In genomic region chr1:89971600-89971999, GRCh38 we compare ENCODE assay signal across 15 cellular contexts. TPM values are rescaled to one million over a fixed set of nuclear protein-coding genes. Genes with fewer than 3 reads are reported as not detected.
DNase-seq lines count a peak whose midpoint lies in the region; ATAC-seq and TF ChIP-seq lines count a peak whose summit lies in the region.
"Had no signal": no experiment of that assay in that cellular context is flagged by ENCODE, and none has a peak within 500 bp of the region (broad histone marks: within the 10 kb centered on the region; RNA-seq: fewer than 3 reads in every experiment).

No MANE protein-coding gene starts in this region.

- in situ Hi-C loops in transverse colon (cut with MboI; ENCODE audit: low pct_ligation_motif_present in 1 of 4, low pct_unique_long_range_greater_than_20kb in 1 of 4, low sequenced_read_pairs in 3 of 4), result no loop called here

- no peak for TF ChIP-seq EP300 in transverse colon (IDR thresholded peaks at IDR 0.05; ENCODE audit: low read depth)

- peaks cover 7% of the 10 kb centered on the region for H3K4me1 Mint-ChIP-seq in stimulated activated naive CD8-positive, alpha-beta T cell treated with anti-CD3 and anti-CD28 coated beads, Interleukin-15, amount 100 ng/mL, for 72 hours
- no peaks in the 10 kb centered on the region for H3K4me1 Mint-ChIP-seq in CD8-positive, alpha-beta memory T cell

- no peaks in the 10 kb centered on the region for H4K20me1 ChIP-seq in OCI-LY3 (ENCODE audit: insufficient read depth, low read length)

- H3K79me2 ChIP-seq in OCI-LY3 (ENCODE audit: low read length), result no peaks in the 10 kb centered on the region

- no peak overlapping the region for H3K9ac ChIP-seq in OCI-LY3 (ENCODE audit: low read length)

- no peak for DNase-seq in stimulated activated naive CD8-positive, alpha-beta T cell treated with anti-CD3 and anti-CD28 coated beads, Interleukin-15, amount 100 ng/mL, for 72 hours
- DNase-seq in stimulated activated naive CD8-positive, alpha-beta T cell treated with anti-CD3 and anti-CD28 coated beads, Interleukin-15, Interleukin-2, amounts not matched to agents 100 U/mL and 50 U/mL, for 24 hours, result no peak
- no peak for DNase-seq in transverse colon
- no peak for DNase-seq in mucosa of gallbladder (ENCODE audit: low spot score)
- no peak for DNase-seq in CD8-positive, alpha-beta memory T cell
- DNase-seq in effector CD4-positive, alpha-beta T cell, result no peak
- DNase-seq: activated CD8-positive, alpha-beta T cell treated with anti-CD3 and anti-CD28 coated beads, Interleukin-2, amount 10 ng/mL, durations not matched to agents 7 days and 5 days; activated naive CD8-positive, alpha-beta T cell treated with anti-CD3 and anti-CD28 coated beads, Interleukin-2, amount 10 ng/mL, durations not matched to agents 7 days and 5 days; natural killer cell; NCI-H2171; sigmoid colon; T-helper 1 cell; upper lobe of right lung had no signal

- H3K4me1 ChIP-seq in OCI-LY3 (ENCODE audit: low read length), result peaks cover 35% of the 10 kb centered on the region
- peaks cover 0 to 9% (median 2%) of the 10 kb centered on the region in 4 donors for H3K4me1 ChIP-seq in transverse colon
- H3K4me1 ChIP-seq in CD8-positive, alpha-beta memory T cell (ENCODE audit: insufficient read depth, low read length), result no peaks in the 10 kb centered on the region

- no peaks in the 10 kb centered on the region for H3K9me3 ChIP-seq in OCI-LY3 (ENCODE audit: insufficient read depth, low read length)
- no peaks in the 10 kb centered on the region for H3K9me3 ChIP-seq in transverse colon
- no peaks in the 10 kb centered on the region for H3K9me3 ChIP-seq in CD8-positive, alpha-beta memory T cell (ENCODE audit: low read length)
- H3K9me3 ChIP-seq: sigmoid colon, upper lobe of right lung had no signal

- WGBS in transverse colon (ENCODE audit: low coverage in 1 of 2), 2 donors, result 39% methylated on average over 1 of the region's 1 CpG; no CpG with 5 or more reads in 1 of the 2 donors

- peak; percentile 42 for ATAC-seq in stimulated activated naive CD8-positive, alpha-beta T cell treated with anti-CD3 and anti-CD28 coated beads, Interleukin-15, amount 100 ng/mL, for 72 hours
- no peak for ATAC-seq in stimulated activated naive CD8-positive, alpha-beta T cell treated with anti-CD3 and anti-CD28 coated beads, Interleukin-15, Interleukin-2, amounts not matched to agents 100 U/mL and 50 U/mL, for 24 hours
- peak; percentile 60 for ATAC-seq in HG02678 (IDR thresholded peaks at IDR 0.05; ENCODE audit: unreplicated experiment)
- ATAC-seq: activated CD8-positive, alpha-beta T cell treated with anti-CD3 and anti-CD28 coated beads, Interleukin-2, amount 10 ng/mL, durations not matched to agents 7 days and 5 days; natural killer cell; upper lobe of right lung had no signal

- TF ChIP-seq POLR2A in transverse colon (IDR thresholded peaks at IDR 0.05), result no peak

- H3K4me3 Mint-ChIP-seq in stimulated activated naive CD8-positive, alpha-beta T cell treated with anti-CD3 and anti-CD28 coated beads, Interleukin-15, amount 100 ng/mL, for 72 hours, result no peak overlapping the region
- no peak overlapping the region for H3K4me3 Mint-ChIP-seq in CD8-positive, alpha-beta memory T cell
- H3K4me3 Mint-ChIP-seq: activated CD8-positive, alpha-beta T cell treated with anti-CD3 and anti-CD28 coated beads, Interleukin-2, amount 10 ng/mL, durations not matched to agents 7 days and 5 days; activated naive CD8-positive, alpha-beta T cell treated with anti-CD3 and anti-CD28 coated beads, Interleukin-2, amount 10 ng/mL, durations not matched to agents 7 days and 5 days; natural killer cell had no signal

- CTCF ChIA-PET in CD8-positive, alpha-beta memory T cell (lab: Charles Lee), result interaction anchor here (0.8 to 1.7 kb wide), 2 partner anchors 12 to 128 kb away, joined by 3 read pairs; no protein-coding TSS in a partner anchor

- no peaks in the 10 kb centered on the region for H3K27me3 ChIP-seq in OCI-LY3 (ENCODE audit: low read depth, low read length)
- H3K27me3 ChIP-seq in transverse colon, result no peaks in the 10 kb centered on the region
- no peaks in the 10 kb centered on the region for H3K27me3 ChIP-seq in CD8-positive, alpha-beta memory T cell (ENCODE audit: insufficient read depth, low read length, poor library complexity, severe bottlenecking)
- H3K27me3 ChIP-seq: sigmoid colon, upper lobe of right lung had no signal

- H3K4me2 ChIP-seq in OCI-LY3 (ENCODE audit: low read length), result peak overlapping the region; percentile 17; the same call in 1 of the 2 replicates

- H3K9me3 Mint-ChIP-seq in stimulated activated naive CD8-positive, alpha-beta T cell treated with anti-CD3 and anti-CD28 coated beads, Interleukin-15, amount 100 ng/mL, for 72 hours, result no peaks in the 10 kb centered on the region
- no peaks in the 10 kb centered on the region for H3K9me3 Mint-ChIP-seq in CD8-positive, alpha-beta memory T cell
- H3K9me3 Mint-ChIP-seq: activated naive CD8-positive, alpha-beta T cell treated with anti-CD3 and anti-CD28 coated beads, Interleukin-2, amount 10 ng/mL, durations not matched to agents 7 days and 5 days; natural killer cell had no signal

- TF ChIP-seq CTCF in OCI-LY3 (IDR thresholded peaks at IDR 0.05; ENCODE audit: low read depth, low read length) (no peak), transverse colon (IDR thresholded peaks at IDR 0.05) (no peak)

- POLR2A ChIA-PET in CD8-positive, alpha-beta memory T cell (lab: Charles Lee), result no interaction called here

- H3K36me3 ChIP-seq in OCI-LY3 (replicated peaks; ENCODE audit: low read depth, low read length) (no peaks in the 10 kb centered on the region), transverse colon (no peaks in the 10 kb centered on the region)
- no peaks in the 10 kb centered on the region for H3K36me3 ChIP-seq in CD8-positive, alpha-beta memory T cell (ENCODE audit: insufficient read depth, low read length)
- H3K36me3 ChIP-seq: sigmoid colon, upper lobe of right lung had no signal

- H3K27me3 Mint-ChIP-seq in stimulated activated naive CD8-positive, alpha-beta T cell treated with anti-CD3 and anti-CD28 coated beads, Interleukin-15, amount 100 ng/mL, for 72 hours, result no peaks in the 10 kb centered on the region
- H3K27me3 Mint-ChIP-seq in CD8-positive, alpha-beta memory T cell, result peaks cover 4 to 10% of the 10 kb centered on the region in 2 donors

- H3K36me3 Mint-ChIP-seq in CD8-positive, alpha-beta memory T cell, result no peaks in the 10 kb centered on the region
- H3K36me3 Mint-ChIP-seq: activated naive CD8-positive, alpha-beta T cell treated with anti-CD3 and anti-CD28 coated beads, Interleukin-2, amount 10 ng/mL, durations not matched to agents 7 days and 5 days; natural killer cell had no signal

- H3K4me3 ChIP-seq in OCI-LY3 (ENCODE audit: low read length), result no peak overlapping the region
- H3K4me3 ChIP-seq in transverse colon, result no peak overlapping the region
- H3K4me3 ChIP-seq in CD8-positive, alpha-beta memory T cell (ENCODE audit: low read length), result no peak overlapping the region
- H3K4me3 ChIP-seq: sigmoid colon, upper lobe of right lung had no signal

- H2AFZ ChIP-seq in OCI-LY3 (ENCODE audit: low read depth, low read length), result no peak overlapping the region

- H3K27ac ChIP-seq in OCI-LY3 (ENCODE audit: low read length) (no peak overlapping the region), transverse colon (peak overlapping the region in 3 of 4 donors; percentile 7 to 43 (median 30))
- H3K27ac ChIP-seq in CD8-positive, alpha-beta memory T cell (ENCODE audit: low read depth, low read length), result no peak overlapping the region
- H3K27ac ChIP-seq: upper lobe of right lung had no signal

- intact Hi-C loops in transverse colon (cut with DNase I; ENCODE audit: low total_unique reads), result no loop called here

- no peak overlapping the region for H3K27ac Mint-ChIP-seq in stimulated activated naive CD8-positive, alpha-beta T cell treated with anti-CD3 and anti-CD28 coated beads, Interleukin-15, amount 100 ng/mL, for 72 hours
- no peak overlapping the region for H3K27ac Mint-ChIP-seq in CD8-positive, alpha-beta memory T cell
- H3K27ac Mint-ChIP-seq: activated CD8-positive, alpha-beta T cell treated with anti-CD3 and anti-CD28 coated beads, Interleukin-2, amount 10 ng/mL, durations not matched to agents 7 days and 5 days; activated naive CD8-positive, alpha-beta T cell treated with anti-CD3 and anti-CD28 coated beads, Interleukin-2, amount 10 ng/mL, durations not matched to agents 7 days and 5 days; natural killer cell had no signal

RNA-seq across cellular contexts. Expression of gene ZNF326, which starts 23.3 kb away (rescaled TPM):
- 10 to 100 TPM; 32.4 to 59.1 (median 39.9) TPM for total RNA-seq in transverse colon
- 19.2 TPM for total RNA-seq in mucosa of gallbladder
- 10 to 100 TPM; 26.2 to 26.4 TPM for total RNA-seq in CD8-positive, alpha-beta memory T cell
- polyA plus RNA-seq in CD8-positive, alpha-beta memory T cell, result 5.0 TPM

Comparison
In these comparisons a context has a peak if more than half of its experiments do, and no peak if none do; other contexts are left out.
1. H3K27ac ChIP-seq: peak in transverse colon (3 of 4); none in OCI-LY3 (single experiment) and CD8-positive, alpha-beta memory T cell (single experiment).